ENCODE assay signal across 22 cellular contexts in the genomic region with DNA sequence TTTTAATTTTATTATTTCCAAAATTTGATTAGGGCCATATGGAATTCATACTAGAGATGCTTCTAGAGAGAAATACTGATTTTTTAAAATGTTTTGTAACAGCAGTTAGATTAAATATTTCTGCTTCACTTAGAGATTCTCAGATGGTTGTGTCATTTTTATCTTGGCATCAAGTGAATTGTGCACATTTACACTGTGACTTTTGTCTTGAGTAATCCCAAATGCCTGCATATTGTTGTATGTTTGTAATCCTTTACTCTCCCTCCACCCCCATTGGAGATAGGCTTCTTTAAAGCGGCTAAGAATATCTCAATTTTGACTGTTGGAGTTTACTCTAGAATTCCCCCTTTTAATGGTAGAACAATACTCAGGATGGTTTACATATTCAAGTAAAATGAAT. TPM values are rescaled to one million over a fixed set of nuclear protein-coding genes. Genes with fewer than 3 reads are reported as not detected.
A peak's percentile ranks its signal among the peaks of the same experiment; 100 is the strongest.
DNase-seq lines count a peak whose midpoint lies in the region; ATAC-seq, FAIRE-seq and TF ChIP-seq lines count a peak whose summit lies in the region.
"Had no signal": no experiment of that assay in that cellular context is flagged by ENCODE, and none has a peak within 500 bp of the region (broad histone marks: within the 10 kb centered on the region; RNA-seq: fewer than 3 reads in every experiment).

No MANE protein-coding gene starts in this region.

- H3K4ac ChIP-seq in IMR-90 (ENCODE audit: low read depth, low read length): no peak overlapping the region
- H3K4ac ChIP-seq in H1 (replicated peaks; ENCODE audit: insufficient read length, low read depth, low read length): peak overlapping the region; percentile 99

- no peaks in the 10 kb centered on the region for H3K9me2 ChIP-seq in hepatocyte (replicated peaks; ENCODE audit: insufficient read depth)

- no peak for TF ChIP-seq EP300 in H1 (IDR thresholded peaks at IDR 0.05; ENCODE audit: borderline replicate concordance in 1 of 2, low read depth in 2 of 2, low read length in 2 of 2)

- no peak overlapping the region for H3K9ac ChIP-seq in IMR-90 (ENCODE audit: low read depth, low read length)
- H3K9ac ChIP-seq in H1 (replicated peaks in 1 of 4; ENCODE audit: extremely low read depth in 1 of 4, low read depth in 3 of 4, low read length in 3 of 4): no peak overlapping the region

- no peak overlapping the region for H3K4me3 Mint-ChIP-seq in activated naive CD8-positive, alpha-beta T cell
- no peak overlapping the region for H3K4me3 Mint-ChIP-seq in activated naive CD8-positive, alpha-beta T cell treated with anti-CD3 and anti-CD28 coated beads, Interleukin-2, amount 50 U/mL, for 24 hours
- H3K4me3 Mint-ChIP-seq in osteocyte (ENCODE audit: unreplicated experiment): no peak overlapping the region
- H3K4me3 Mint-ChIP-seq: activated CD4-positive, alpha-beta T cell treated with anti-CD3 and anti-CD28 coated beads, Interleukin-2, amount 10 ng/mL, durations not matched to agents 7 days and 5 days; mesothelial cell of epicardium; naive thymus-derived CD8-positive, alpha-beta T cell; T-helper 1 cell treated with Interleukin-12 subunit alpha and Interleukin-12 subunit beta and Interleukin-4 antibody, amounts not matched to agents 30 μg/mL and 1 μg/mL, for 36 hours had no signal

- WGBS in IMR-90 (ENCODE audit: extremely low coverage in 2 of 2, insufficient read length in 1 of 2), 2 experiments: no CpG with 5 or more reads among the region's 1 CpG
- 14% methylated on average over 1 of the region's 1 CpG; no CpG with 5 or more reads in 1 of the 2 experiments for WGBS in H1 (ENCODE audit: extremely low coverage in 1 of 2, insufficient coverage in 1 of 2, insufficient read length in 1 of 2, insufficient replicate concordance in 2 of 2, low coverage in 1 of 2, low lambda C conversion rate in 2 of 2, missing lambda C conversion rate in 1 of 2), 2 experiments
- 85% methylated on average over 1 of the region's 1 CpG for WGBS in hepatocyte (ENCODE audit: low lambda C conversion rate, missing lambda C conversion rate)

- H3K79me2 ChIP-seq in H1 (ENCODE audit: control insufficient read depth in 1 of 2, insufficient read depth in 2 of 2, low read length in 2 of 2): peaks cover 0 to 34% of the 10 kb centered on the region in 2 experiments; a peak in 2 of 4 replicates
- peaks cover 38% of the 10 kb centered on the region for H3K79me2 ChIP-seq in hepatocyte

- no peak overlapping the region for H3K27ac ChIP-seq in IMR-90 (ENCODE audit: insufficient read depth, low read length)
- peak overlapping the region; percentile 80; the same call in 1 of the 2 replicates for H3K27ac ChIP-seq in H1 (ENCODE audit: low read depth, low read length)
- no peak overlapping the region for H3K27ac ChIP-seq in hepatocyte
- H3K27ac ChIP-seq: A549, C4-2B, heart left ventricle, left ventricle myocardium inferior, SJSA1 had no signal

- no peaks in the 10 kb centered on the region for H3K27me3 Mint-ChIP-seq in activated naive CD8-positive, alpha-beta T cell
- no peaks in the 10 kb centered on the region for H3K27me3 Mint-ChIP-seq in activated naive CD8-positive, alpha-beta T cell treated with anti-CD3 and anti-CD28 coated beads, Interleukin-2, amount 50 U/mL, for 24 hours
- no peaks in the 10 kb centered on the region for H3K27me3 Mint-ChIP-seq in osteocyte (ENCODE audit: unreplicated experiment)
- H3K27me3 Mint-ChIP-seq: activated CD4-positive, alpha-beta T cell treated with anti-CD3 and anti-CD28 coated beads, Interleukin-2, amount 10 ng/mL, durations not matched to agents 7 days and 5 days; naive thymus-derived CD8-positive, alpha-beta T cell had no signal

- H3K36me3 ChIP-seq in IMR-90 (ENCODE audit: control insufficient read depth, insufficient read depth, low read length): peaks cover 42% of the 10 kb centered on the region
- peaks cover 10 to 61% (median 19%) of the 10 kb centered on the region in 4 experiments for H3K36me3 ChIP-seq in H1 (ENCODE audit: control insufficient read depth in 2 of 4, insufficient read depth in 4 of 4, low read length in 3 of 4)
- H3K36me3 ChIP-seq in hepatocyte (replicated peaks; ENCODE audit: insufficient read depth, low read depth): no peaks in the 10 kb centered on the region

- TF ChIP-seq CTCF in IMR-90 (conservative IDR thresholded peaks at IDR 0.05; ENCODE audit: low read depth, low read length): no peak
- no peak for TF ChIP-seq CTCF in H1 (IDR thresholded peaks at IDR 0.05; ENCODE audit: control extremely low read depth in 1 of 3, insufficient read depth in 1 of 3, low read depth in 1 of 3, low read length in 3 of 3)
- TF ChIP-seq CTCF in osteocyte (IDR thresholded peaks at IDR 0.05): no peak
- TF ChIP-seq CTCF in hepatocyte (IDR thresholded peaks at IDR 0.05; ENCODE audit: poor library complexity): no peak

- intact Hi-C loops in IMR-90 (cut with micrococcal nuclease): no loop called here

- H3K4me1 Mint-ChIP-seq in activated naive CD8-positive, alpha-beta T cell (ENCODE audit: low read depth): peaks cover 14% of the 10 kb centered on the region
- H3K4me1 Mint-ChIP-seq in activated naive CD8-positive, alpha-beta T cell treated with anti-CD3 and anti-CD28 coated beads, Interleukin-2, amount 50 U/mL, for 24 hours: peaks cover 22% of the 10 kb centered on the region
- H3K4me1 Mint-ChIP-seq in osteocyte (ENCODE audit: unreplicated experiment): no peaks in the 10 kb centered on the region
- H3K4me1 Mint-ChIP-seq: mesothelial cell of epicardium had no signal

- H2AFZ ChIP-seq in IMR-90 (replicated peaks; ENCODE audit: low read length, poor library complexity): no peak overlapping the region
- H2AFZ ChIP-seq in H1 (ENCODE audit: low read length): no peak overlapping the region
- no peak overlapping the region for H2AFZ ChIP-seq in hepatocyte

- POLR2A ChIA-PET in IMR-90 (lab: Charles Lee; ENCODE audit: unreplicated experiment) (no interaction called here), H1 (lab: Charles Lee; ENCODE audit: partially characterized antibody) (interaction anchor here (0.9 to 15.3 kb wide), 22 partner anchors 8 to 184 kb away, joined by 3 to 242 read pairs (median 5); a partner anchor contains a TSS)

- H3K4me1 ChIP-seq in IMR-90 (ENCODE audit: control insufficient read depth, insufficient read depth, low read length): peaks cover 4% of the 10 kb centered on the region
- peaks cover 16 to 33% (median 29%) of the 10 kb centered on the region in 4 experiments for H3K4me1 ChIP-seq in H1 (replicated peaks in 1 of 4; ENCODE audit: control insufficient read depth in 3 of 4, insufficient read depth in 4 of 4, low read length in 3 of 4)
- H3K4me1 ChIP-seq in hepatocyte (ENCODE audit: insufficient read depth): no peaks in the 10 kb centered on the region
- H3K4me1 ChIP-seq: A549, heart left ventricle, left ventricle myocardium inferior, SJSA1 had no signal

- H3K23ac ChIP-seq in IMR-90 (ENCODE audit: low read depth, low read length) (no peak overlapping the region), H1 (ENCODE audit: insufficient read length) (no peak overlapping the region)

- H2BK12ac ChIP-seq in H1 (ENCODE audit: low read depth, low read length): peak overlapping the region; percentile 100; the same call in 1 of the 2 replicates

- peaks cover 18% of the 10 kb centered on the region for H4K20me1 ChIP-seq in IMR-90 (ENCODE audit: insufficient read depth, low read length)
- H4K20me1 ChIP-seq in H1 (replicated peaks in 1 of 2; ENCODE audit: control insufficient read depth in 1 of 2, insufficient read depth in 2 of 2, low read length in 2 of 2): no peaks in the 10 kb centered on the region
- H4K20me1 ChIP-seq in hepatocyte (ENCODE audit: insufficient read depth, poor library complexity, severe bottlenecking): peaks cover 17% of the 10 kb centered on the region

- H4K5ac ChIP-seq in IMR-90 (ENCODE audit: low read depth, low read length): no peak overlapping the region
- peak overlapping the region; percentile 76 for H4K5ac ChIP-seq in H1 (ENCODE audit: insufficient read length, low read depth, low read length)

- no peak overlapping the region for H4K8ac ChIP-seq in IMR-90 (ENCODE audit: low read depth in 2 of 2, low read length in 2 of 2)
- H4K8ac ChIP-seq in H1 (ENCODE audit: extremely low read depth, insufficient read depth, low read length): no peak overlapping the region

- H3K18ac ChIP-seq in IMR-90 (ENCODE audit: low read depth, low read length) (no peak overlapping the region), H1 (ENCODE audit: extremely low read depth, low read length) (peak overlapping the region; percentile 97)

- dilution Hi-C loops in IMR-90 (cut with HindIII; ENCODE audit: low sequenced_read_pairs, unreplicated experiment): loop anchor here (25.0 kb wide), 1 partner anchor 433 kb away; a partner anchor contains a TSS

- in situ Hi-C loops in IMR-90 (cut with MboI; ENCODE audit: low sequenced_read_pairs): no loop called here

- H3K14ac ChIP-seq in IMR-90 (replicated peaks; ENCODE audit: low read depth, low read length): no peak overlapping the region
- no peak overlapping the region for H3K14ac ChIP-seq in H1 (ENCODE audit: insufficient read length)

- H2AK9ac ChIP-seq in IMR-90 (replicated peaks; ENCODE audit: low read depth, low read length, poor library complexity): no peak overlapping the region

- H3K36me3 Mint-ChIP-seq in activated naive CD8-positive, alpha-beta T cell: peaks cover 7% of the 10 kb centered on the region
- H3K36me3 Mint-ChIP-seq in activated naive CD8-positive, alpha-beta T cell treated with anti-CD3 and anti-CD28 coated beads, Interleukin-2, amount 50 U/mL, for 24 hours (ENCODE audit: low read depth): peaks cover 36% of the 10 kb centered on the region
- peaks cover 46% of the 10 kb centered on the region for H3K36me3 Mint-ChIP-seq in osteocyte (ENCODE audit: unreplicated experiment)

- FAIRE-seq in H1 (lab: Jason Lieb, UNC): no peak
- FAIRE-seq: A549 had no signal

- no peak overlapping the region for H3K56ac ChIP-seq in IMR-90 (ENCODE audit: extremely low read depth, insufficient read depth, low read length)
- H3K56ac ChIP-seq in H1 (replicated peaks; ENCODE audit: insufficient read length, low read depth, low read length): peak overlapping the region; percentile 88

- CTCF ChIA-PET in IMR-90 (lab: Yijun Ruan, JAX) (interaction anchor here (1.4 kb wide), 1 partner anchor 10 kb away, joined by 3 read pairs; no protein-coding TSS in a partner anchor), H1 (lab: Charles Lee; ENCODE audit: partially characterized antibody) (interaction anchor here (1.0 to 4.9 kb wide), 7 partner anchors 11 to 190 kb away, joined by 3 to 34 read pairs (median 4); a partner anchor contains a TSS)

- H3K23me2 ChIP-seq in H1 (ENCODE audit: low read depth, low read length): 0 out of 2 replicates have a peak, but pooled peaks cover 2% of the 10 kb centered on the region

- H3K4me2 ChIP-seq in IMR-90 (ENCODE audit: low read depth, low read length) (no peak overlapping the region), H1 (ENCODE audit: insufficient read depth in 1 of 2, low read depth in 2 of 2, low read length in 2 of 2) (peak overlapping the region; percentile 49 to 84; a peak in 3 of 4 replicates), hepatocyte (no peak overlapping the region)
- H3K4me2 ChIP-seq: A549 had no signal

- H3K79me1 ChIP-seq in IMR-90 (ENCODE audit: low read depth in 1 of 2, low read length in 2 of 2) (peaks cover 24 to 51% of the 10 kb centered on the region in 2 experiments; a peak in 3 of 4 replicates), H1 (ENCODE audit: low read depth, low read length) (no peaks in the 10 kb centered on the region; the same call in none of the 2 replicates)

- no peak overlapping the region for H2AK5ac ChIP-seq in IMR-90 (ENCODE audit: low read depth, low read length)
- peak overlapping the region; percentile 100; the same call in 1 of the 2 replicates for H2AK5ac ChIP-seq in H1 (ENCODE audit: low read depth, low read length)

- ATAC-seq in activated naive CD8-positive, alpha-beta T cell treated with anti-CD3 and anti-CD28 coated beads, Interleukin-2, amount 50 U/mL, for 24 hours: no peak
- ATAC-seq in IMR-90 (ENCODE audit: low read depth) (peak; percentile 46), HG03432 (IDR thresholded peaks at IDR 0.05; ENCODE audit: unreplicated experiment) (no peak)
- ATAC-seq: A549; activated naive CD4-positive, alpha-beta T cell treated with anti-CD3 and anti-CD28 coated beads, Interleukin-2, amount 50 U/mL, for 72 hours; heart left ventricle; naive thymus-derived CD8-positive, alpha-beta T cell had no signal

- H3K9me1 ChIP-seq in IMR-90 (ENCODE audit: insufficient read depth, low read length): peaks cover 6% of the 10 kb centered on the region

- no peaks in the 10 kb centered on the region for H3K27me3 ChIP-seq in IMR-90 (ENCODE audit: control insufficient read depth, insufficient read depth, low read length)
- H3K27me3 ChIP-seq in H1 (replicated peaks in 1 of 4; ENCODE audit: control insufficient read depth in 3 of 4, extremely low read depth in 1 of 4, insufficient read depth in 3 of 4, low read length in 3 of 4): no peaks in the 10 kb centered on the region
- no peaks in the 10 kb centered on the region for H3K27me3 ChIP-seq in hepatocyte
- H3K27me3 ChIP-seq: heart left ventricle, SJSA1 had no signal

- no peaks in the 10 kb centered on the region for H3K9me3 ChIP-seq in IMR-90 (ENCODE audit: control insufficient read depth, insufficient read depth, low read length)
- no peaks in the 10 kb centered on the region for H3K9me3 ChIP-seq in H1 (ENCODE audit: insufficient read depth in 2 of 2, low read depth in 1 of 2, low read length in 1 of 2)
- no peaks in the 10 kb centered on the region for H3K9me3 ChIP-seq in hepatocyte (ENCODE audit: low read depth)
- H3K9me3 ChIP-seq: A549, heart left ventricle, left ventricle myocardium inferior, SJSA1 had no signal

- H4K91ac ChIP-seq in IMR-90 (ENCODE audit: insufficient read depth, low read depth, low read length): no peak overlapping the region
- H4K91ac ChIP-seq in H1 (replicated peaks; ENCODE audit: insufficient read length, low read length): peak overlapping the region; percentile 99

- H2BK120ac ChIP-seq in IMR-90 (ENCODE audit: low read depth, low read length) (no peak overlapping the region), H1 (replicated peaks; ENCODE audit: low read depth, low read length) (peak overlapping the region; percentile 99)

- H3K4me3 ChIP-seq in IMR-90 (ENCODE audit: insufficient read depth, low read depth, low read length) (no peak overlapping the region), H1 (ENCODE audit: extremely low read depth in 1 of 4, insufficient read depth in 2 of 4, low read depth in 3 of 4, low read length in 4 of 4) (peak overlapping the region in 1 of 4 experiments; percentile 39; a peak in 1 of 8 replicates), hepatocyte (no peak overlapping the region)
- H3K4me3 ChIP-seq: A549, heart left ventricle, left ventricle myocardium inferior, SJSA1, skin epidermis had no signal

- no peak overlapping the region for H2BK5ac ChIP-seq in IMR-90 (ENCODE audit: low read depth, low read length, poor library complexity, severe bottlenecking)
- peak overlapping the region; percentile 100 for H2BK5ac ChIP-seq in H1 (ENCODE audit: low read depth, low read length)

- H2BK15ac ChIP-seq in IMR-90 (ENCODE audit: low read depth, low read length): no peak overlapping the region
- H2BK15ac ChIP-seq in H1 (ENCODE audit: low read length): no peak overlapping the region

- BruUV-seq in IMR-90 (replicated peaks; lab: Mats Ljungman, UMichigan): no TSS peak

- no peak for DNase-seq in activated naive CD8-positive, alpha-beta T cell treated with anti-CD3 and anti-CD28 coated beads, Interleukin-2, amount 50 U/mL, for 24 hours
- DNase-seq in IMR-90: peak; percentile 38
- DNase-seq in H1 (ENCODE audit: low read depth in 1 of 2, low spot score in 2 of 2): no peak
- no peak for DNase-seq in NCI-H1436 treated with DMSO at 0.1 percent for 48 hours (lab: John Stamatoyannopoulos, UW)
- no peak for DNase-seq in osteocyte (ENCODE audit: extremely low spot score, unreplicated experiment)
- DNase-seq in hepatocyte (ENCODE audit: low spot score): no peak
- DNase-seq: activated CD4-positive, alpha-beta T cell treated with anti-CD3 and anti-CD28 coated beads, Interleukin-2, amount 10 ng/mL, durations not matched to agents 7 days and 5 days; heart left ventricle; left ventricle myocardium inferior; naive thymus-derived CD8-positive, alpha-beta T cell; NCI-H2029; NCI-H2227 treated with DMSO at 0.1 percent for 48 hours; NCI-H69 had no signal

- TF ChIP-seq POLR2A in IMR-90 (IDR thresholded peaks at IDR 0.05; ENCODE audit: low read depth, low read length) (no peak), H1 (IDR thresholded peaks at IDR 0.05; ENCODE audit: control extremely low read depth in 1 of 2, low read depth in 2 of 2, low read length in 2 of 2) (no peak)

- TF ChIP-seq RAD21 in IMR-90 (IDR thresholded peaks at IDR 0.05; ENCODE audit: low read length) (no peak), H1 (IDR thresholded peaks at IDR 0.05 in 1 of 2, conservative IDR thresholded peaks at IDR 0.05 in 1 of 2; ENCODE audit: low read depth in 2 of 2, low read length in 2 of 2) (no peak)

- no peaks in the 10 kb centered on the region for H3K9me3 Mint-ChIP-seq in activated naive CD8-positive, alpha-beta T cell (ENCODE audit: low read depth)
- no peaks in the 10 kb centered on the region for H3K9me3 Mint-ChIP-seq in activated naive CD8-positive, alpha-beta T cell treated with anti-CD3 and anti-CD28 coated beads, Interleukin-2, amount 50 U/mL, for 24 hours
- no peaks in the 10 kb centered on the region for H3K9me3 Mint-ChIP-seq in osteocyte (ENCODE audit: unreplicated experiment)
- H3K9me3 Mint-ChIP-seq: activated CD4-positive, alpha-beta T cell treated with anti-CD3 and anti-CD28 coated beads, Interleukin-2, amount 10 ng/mL, durations not matched to agents 7 days and 5 days; activated naive CD4-positive, alpha-beta T cell treated with anti-CD3 and anti-CD28 coated beads, Interleukin-2, amount 50 U/mL, for 72 hours; mesothelial cell of epicardium; naive thymus-derived CD8-positive, alpha-beta T cell; T-helper 1 cell treated with Interleukin-12 subunit alpha and Interleukin-12 subunit beta and Interleukin-4 antibody, amounts not matched to agents 30 μg/mL and 1 μg/mL, for 36 hours had no signal

- H2BK20ac ChIP-seq in IMR-90 (ENCODE audit: low read depth, low read length) (no peak overlapping the region), H1 (ENCODE audit: low read length) (peak overlapping the region; percentile 99; the same call in 1 of the 2 replicates)

- H3K27ac Mint-ChIP-seq in activated naive CD8-positive, alpha-beta T cell: peak overlapping the region; percentile 28
- H3K27ac Mint-ChIP-seq in activated naive CD8-positive, alpha-beta T cell treated with anti-CD3 and anti-CD28 coated beads, Interleukin-2, amount 50 U/mL, for 24 hours: no peak overlapping the region
- no peak overlapping the region for H3K27ac Mint-ChIP-seq in osteocyte (ENCODE audit: unreplicated experiment)
- H3K27ac Mint-ChIP-seq: activated CD4-positive, alpha-beta T cell treated with anti-CD3 and anti-CD28 coated beads, Interleukin-2, amount 10 ng/mL, durations not matched to agents 7 days and 5 days; mesothelial cell of epicardium; T-helper 1 cell treated with Interleukin-12 subunit alpha and Interleukin-12 subunit beta and Interleukin-4 antibody, amounts not matched to agents 30 μg/mL and 1 μg/mL, for 36 hours had no signal

RNA-seq across cellular contexts. Expression of a gene that starts 19.0 kb away (rescaled TPM):
- 26.9 and 29.4 TPM in 2 replicates for total RNA-seq in IMR-90 (2012; rRNA removed)
- polyA plus RNA-seq in IMR-90 (2012; rRNA removed): 48.5 and 58.2 TPM in 2 replicates
- 17.4 and 21.0 TPM in 2 replicates for polyA plus RNA-seq in IMR-90 (2012; cell fraction: cytosol; rRNA removed)
- 118 and 306 TPM in 2 replicates for polyA plus RNA-seq in IMR-90 (2012; cell fraction: nucleus; rRNA removed; ENCODE audit: low replicate concordance)
- 61.6 and 64.4 TPM in 2 replicates for total RNA-seq in H1 (2021; fragmentation: NEBNext Ultra II Directional; extraction: Animal tissue kit (Norgen Biotek cat#: 25700))
- polyA plus RNA-seq in H1 (2011; rRNA removed): 45.2 and 45.3 TPM in 2 replicates
- polyA plus RNA-seq in H1 (2011; cell fraction: cytosol; rRNA removed): 87.2 TPM
- polyA plus RNA-seq in H1 (2011; cell fraction: nucleus; rRNA removed): 65.1 TPM
- polyA plus RNA-seq in H1 (2012, experiment 1 of 2): 67.7 to 88.0 TPM (median 78.0 TPM) in 4 replicates
- 9.0 TPM for polyA plus RNA-seq in H1 (2012, experiment 2 of 2)
- polyA plus RNA-seq in H1 (2013, experiment 1 of 2): 60.8 TPM
- 50.5 TPM for polyA plus RNA-seq in H1 (2013, experiment 2 of 2)
- 45.0 and 48.5 TPM in 2 replicates for polyA minus RNA-seq in H1 (2011; rRNA and poly(A)+ RNA removed)
- 32.7 TPM for polyA minus RNA-seq in H1 (2011; cell fraction: cytosol; rRNA and poly(A)+ RNA removed)
- polyA minus RNA-seq in H1 (2011; cell fraction: nucleus; rRNA and poly(A)+ RNA removed): 46.7 TPM
- total RNA-seq in osteocyte: 66.9 and 67.0 TPM in 2 replicates
- total RNA-seq in hepatocyte: 23.2 and 28.5 TPM in 2 replicates
- polyA plus RNA-seq in hepatocyte: 39.9 and 41.8 TPM in 2 replicates

RNA-seq across cellular contexts. Expression of a gene that starts 22.5 kb away (rescaled TPM):
- total RNA-seq in IMR-90 (2012; rRNA removed) (6.3 and 7.2 TPM in 2 replicates), osteocyte (13.1 and 13.6 TPM in 2 replicates), hepatocyte (15.2 and 15.4 TPM in 2 replicates)
- polyA plus RNA-seq in IMR-90 (2012; rRNA removed) (10.4 and 10.7 TPM in 2 replicates), H1 (2011; rRNA removed) (12.4 and 26.3 TPM in 2 replicates), hepatocyte (42.3 and 46.0 TPM in 2 replicates)
- polyA plus RNA-seq in IMR-90 (2012; cell fraction: cytosol; rRNA removed): 7.4 and 8.5 TPM in 2 replicates
- 61.8 and 109 TPM in 2 replicates for polyA plus RNA-seq in IMR-90 (2012; cell fraction: nucleus; rRNA removed; ENCODE audit: low replicate concordance)
- total RNA-seq in H1 (2021; fragmentation: NEBNext Ultra II Directional; extraction: Animal tissue kit (Norgen Biotek cat#: 25700)): 26.7 and 26.8 TPM in 2 replicates
- polyA plus RNA-seq in H1 (2011; cell fraction: cytosol; rRNA removed): 20.2 TPM
- polyA plus RNA-seq in H1 (2011; cell fraction: nucleus; rRNA removed): 166 TPM
- polyA plus RNA-seq in H1 (2012, experiment 1 of 2): 30.4 to 43.7 TPM (median 40.6 TPM) in 4 replicates
- polyA plus RNA-seq in H1 (2012, experiment 2 of 2): 20.7 TPM
- 16.9 TPM for polyA plus RNA-seq in H1 (2013, experiment 1 of 2)
- 14.3 TPM for polyA plus RNA-seq in H1 (2013, experiment 2 of 2)
- polyA minus RNA-seq in H1 (2011; rRNA and poly(A)+ RNA removed): 7.0 and 9.4 TPM in 2 replicates
- polyA minus RNA-seq in H1 (2011; cell fraction: cytosol; rRNA and poly(A)+ RNA removed): 9.7 TPM
- polyA minus RNA-seq in H1 (2011; cell fraction: nucleus; rRNA and poly(A)+ RNA removed): 37.9 TPM

Comparison
In these comparisons a context has a peak if more than half of its experiments do, and no peak if none do; other contexts are left out.
1. H3K4me2 ChIP-seq: peak in H1 (2 of 2); none in IMR-90 (single experiment) and hepatocyte (single experiment).